Comparison of ENCODE assay signal across 9 cellular contexts in the genomic region with DNA sequence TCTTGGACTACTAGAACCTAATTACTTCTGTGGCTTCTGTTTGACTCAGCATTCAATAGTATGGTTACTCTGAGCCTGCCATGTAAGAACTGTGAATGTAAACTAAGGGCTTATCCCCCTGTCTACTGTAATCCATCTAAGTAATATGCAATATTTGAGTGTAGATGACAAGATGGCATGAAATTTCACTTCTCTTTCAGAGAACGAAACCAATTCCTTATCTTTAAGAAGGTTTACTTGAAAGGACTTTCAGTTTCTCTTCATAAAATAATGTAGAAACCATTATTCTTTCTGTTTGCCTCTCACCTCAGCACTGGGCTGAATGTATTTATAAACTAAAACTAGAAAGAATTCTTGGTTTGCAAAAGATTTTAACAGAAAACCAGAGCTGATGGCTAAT.
A peak's percentile ranks its signal among the peaks of the same experiment; 100 is the strongest.
DNase-seq lines count a peak whose midpoint lies in the region; ATAC-seq, FAIRE-seq and TF ChIP-seq lines count a peak whose summit lies in the region.
"Had no signal": no experiment of that assay in that cellular context is flagged by ENCODE, and none has a peak within 500 bp of the region (broad histone marks: within the 10 kb centered on the region; RNA-seq: fewer than 3 reads in every experiment).

No MANE protein-coding gene starts in this region.

- ATAC-seq in GM21528 (IDR thresholded peaks at IDR 0.05; ENCODE audit: low FRiP score, unreplicated experiment) (peak; percentile 89), HG03571 (IDR thresholded peaks at IDR 0.05; ENCODE audit: unreplicated experiment) (peak; percentile 78)

- no peak for TF ChIP-seq CTCF in ovary (IDR thresholded peaks at IDR 0.05)

- DNase-seq in GM12892 (ENCODE audit: insufficient read length) (no peak), erythroblast (lab: John Stamatoyannopoulos, UW) (peak; percentile 20 to 61), NCI-H774 (lab: John Stamatoyannopoulos, UW) (no peak), DMS 273 (lab: John Stamatoyannopoulos, UW; ENCODE audit: unreplicated experiment) (no peak), ovary (no peak), dedifferentiated amniotic fluid mesenchymal stem cell (ENCODE audit: extremely low spot score) (no peak)
- DNase-seq: stimulated activated naive CD4-positive, alpha-beta T cell treated with Interleukin-2 at 50 U/mL for 16 hours had no signal

- H3K4me1 ChIP-seq in ovary (ENCODE audit: insufficient read depth): no peaks in the 10 kb centered on the region

- H3K27ac ChIP-seq in ovary: no peak overlapping the region

- H3K36me3 ChIP-seq in ovary: no peaks in the 10 kb centered on the region

- H3K4me3 ChIP-seq in ovary: no peak overlapping the region

- H3K9me3 ChIP-seq in ovary: no peaks in the 10 kb centered on the region

- FAIRE-seq in GM12892 (lab: Jason Lieb, UNC): peak; percentile 85

- no peaks in the 10 kb centered on the region for H3K27me3 ChIP-seq in ovary

- TF ChIP-seq POLR2A in GM12892 (IDR thresholded peaks at IDR 0.05; ENCODE audit: low read depth, low read length): no peak
- TF ChIP-seq POLR2A in erythroblast (IDR thresholded peaks at IDR 0.05; ENCODE audit: low read length): no peak
- TF ChIP-seq POLR2A in ovary (IDR thresholded peaks at IDR 0.05): no peak

- no peak for TF ChIP-seq EP300 in ovary (IDR thresholded peaks at IDR 0.05)

- WGBS in ovary, 3 donors: 31 to 50% (median 33%) methylated on average over 1 of the region's 1 CpG

- intact Hi-C loops in ovary (cut with DNase I): no loop called here

Comparison
In these comparisons a context has a peak if more than half of its experiments do, and no peak if none do; other contexts are left out.
1. DNase-seq: peak in erythroblast (2 of 2); none in GM12892 (single experiment), NCI-H774 (single experiment), DMS 273 (single experiment), ovary (0 of 5) and dedifferentiated amniotic fluid mesenchymal stem cell (single experiment).